8 cellular contexts compared by ENCODE assay signal in genomic region chr19:5686647-5687359, GRCh38. TPM values are rescaled to one million over a fixed set of nuclear protein-coding genes. Genes with fewer than 3 reads are reported as not detected.
DNase-seq lines count a peak whose midpoint lies in the region; ATAC-seq, FAIRE-seq and TF ChIP-seq lines count a peak whose summit lies in the region.

No MANE protein-coding gene starts in this region.

- no peak overlapping the region for H3K27ac ChIP-seq in astrocyte (ENCODE audit: low read depth, low read length)

- H3K4me1 ChIP-seq in astrocyte (ENCODE audit: insufficient read depth, low read length), result peaks cover 2% of the 10 kb centered on the region

- no peaks in the 10 kb centered on the region for H3K27me3 ChIP-seq in astrocyte (ENCODE audit: insufficient read depth, low read length)

- H3K4me2 ChIP-seq in astrocyte (ENCODE audit: low read length), result peak overlapping the region; percentile 81

- peak overlapping the region; percentile 55 for H3K4me3 ChIP-seq in astrocyte (ENCODE audit: insufficient read depth, low read depth, low read length)

- DNase-seq in GM10266 (ENCODE audit: extremely low spot score) (peak; percentile 100), NCI-H1417 (lab: John Stamatoyannopoulos, UW) (peak; percentile 83 to 94 (median 93)), T-helper 2 cell (peak; percentile 87 to 98 (median 91)), astrocyte (ENCODE audit: low read depth) (peak; percentile 58), hippocampal formation (lab: John Stamatoyannopoulos, UW) (peak; percentile 69 to 88), renal cortical epithelial cell (ENCODE audit: low read depth) (peak; percentile 74), NCI-H510A (lab: John Stamatoyannopoulos, UW) (no peak)

- no peak for FAIRE-seq in astrocyte (lab: Jason Lieb, UNC)

- peaks cover 3% of the 10 kb centered on the region for H3K9me3 Mint-ChIP-seq in astrocyte (ENCODE audit: unreplicated experiment)

- no peak overlapping the region for H3K27ac Mint-ChIP-seq in astrocyte (ENCODE audit: unreplicated experiment)

- H3K36me3 Mint-ChIP-seq in astrocyte (ENCODE audit: low read depth, unreplicated experiment), result peaks cover 12% of the 10 kb centered on the region

- peaks cover 18% of the 10 kb centered on the region for H3K79me2 ChIP-seq in astrocyte (ENCODE audit: insufficient read depth, low read length)

- H3K9ac ChIP-seq in astrocyte (ENCODE audit: low read length), result no peak overlapping the region

- peak; percentile 97 for TF ChIP-seq CTCF in GM10266 (IDR thresholded peaks at IDR 0.05; ENCODE audit: control insufficient read depth, insufficient read depth, low read depth, missing control alignments)
- peak; percentile 41 for TF ChIP-seq CTCF in astrocyte (IDR thresholded peaks at IDR 0.05; ENCODE audit: insufficient read depth, low read depth, low read length)

- no peaks in the 10 kb centered on the region for H3K36me3 ChIP-seq in astrocyte (ENCODE audit: insufficient read depth, low read length)

- H3K27me3 Mint-ChIP-seq in astrocyte (ENCODE audit: low read depth, unreplicated experiment), result no peaks in the 10 kb centered on the region

- ATAC-seq in HG02642 (IDR thresholded peaks at IDR 0.05; ENCODE audit: poor library complexity, unreplicated experiment), result peak; percentile 65

- H3K9me3 ChIP-seq in astrocyte (ENCODE audit: insufficient read depth, low read depth, low read length), result no peaks in the 10 kb centered on the region

- no peaks in the 10 kb centered on the region for H3K4me1 Mint-ChIP-seq in astrocyte (ENCODE audit: low read depth, unreplicated experiment)

- H3K4me3 Mint-ChIP-seq in astrocyte (ENCODE audit: unreplicated experiment), result peak overlapping the region; percentile 73

- H4K20me1 ChIP-seq in astrocyte (ENCODE audit: insufficient read depth, low read length), result peaks cover 17% of the 10 kb centered on the region

- peak overlapping the region; percentile 75 for H2AFZ ChIP-seq in astrocyte (ENCODE audit: low read depth, low read length)

RNA-seq across cellular contexts. Expression of gene RPL36, which starts 3.3 kb away (rescaled TPM):
- total RNA-seq in astrocyte (894 and 943 TPM in 2 replicates), renal cortical epithelial cell (159 and 652 TPM in 2 replicates)

RNA-seq across cellular contexts. Expression of gene HSD11B1L, which starts 6.0 kb away (rescaled TPM):
- total RNA-seq in astrocyte, result 8.4 and 9.8 TPM in 2 replicates
- total RNA-seq in renal cortical epithelial cell, result 9.4 and 22.2 TPM in 2 replicates

RNA-seq across cellular contexts. Expression of gene MICOS13, which starts 6.5 kb away (rescaled TPM):
- total RNA-seq in astrocyte (48.0 and 49.3 TPM in 2 replicates), renal cortical epithelial cell (13.0 and 33.5 TPM in 2 replicates)

RNA-seq across cellular contexts. Expression of gene LONP1, which starts 33.1 kb away (rescaled TPM):
- total RNA-seq in astrocyte (77.8 and 85.2 TPM in 2 replicates), renal cortical epithelial cell (99.3 and 116 TPM in 2 replicates)

RNA-seq across cellular contexts. Expression of gene CATSPERD, which starts 33.6 kb away (rescaled TPM):
- total RNA-seq in astrocyte, result not detected in 2 replicates
- not detected in 2 replicates for total RNA-seq in renal cortical epithelial cell
